In genomic region chr15:94912760-94913159, GRCh38 we compare ENCODE assay signal across 1 cellular context.
TF ChIP-seq lines count a peak whose summit lies in the region.

No MANE protein-coding gene starts in this region.

TF ChIP-seq in K562, 482 proteins besides CTCF, POLR2A, EP300 and RAD21 (continued from another document):
- no peak for TF ChIP-seq SRSF7 (optimal IDR thresholded peaks at IDR 0.05; ENCODE audit: low read depth, low read length)
- TF ChIP-seq PBX2 (CRISPR knock-in tag; IDR thresholded peaks at IDR 0.05; ENCODE audit: low read depth) = no peak
- TF ChIP-seq PBX2 (tag; conservative IDR thresholded peaks at IDR 0.05; ENCODE audit: low read depth) = peak; percentile 64
- TF ChIP-seq FOXA1 (IDR thresholded peaks at IDR 0.05; ENCODE audit: borderline replicate concordance) = no peak
- TF ChIP-seq CBFA2T3 (IDR thresholded peaks at IDR 0.05) = peak; percentile 70
- 0 out of 2 replicates have a peak, but pooled peaks have one; percentile 26 for TF ChIP-seq ATF3 (IDR thresholded peaks at IDR 0.05)
- no peak for TF ChIP-seq ATF3 (CRISPR knock-in tag; conservative IDR thresholded peaks at IDR 0.05)
- TF ChIP-seq ZNF316 (IDR thresholded peaks at IDR 0.05) = peak; percentile 62
- TF ChIP-seq RAD51 (IDR thresholded peaks at IDR 0.05; ENCODE audit: borderline replicate concordance, low read depth) = no peak
